Comparison of ENCODE assay signal across 18 cellular contexts in genomic region chr13:46663644-46664043, GRCh38.
DNase-seq lines count a peak whose midpoint lies in the region; ATAC-seq and TF ChIP-seq lines count a peak whose summit lies in the region.
"Had no signal": no experiment of that assay in that cellular context is flagged by ENCODE, and none has a peak within 500 bp of the region (broad histone marks: within the 10 kb centered on the region; RNA-seq: fewer than 3 reads in every experiment).

No MANE protein-coding gene starts in this region.

- no peaks in the 10 kb centered on the region for H3K27me3 Mint-ChIP-seq in neural progenitor cell (ENCODE audit: insufficient read depth, low read depth)
- no peaks in the 10 kb centered on the region for H3K27me3 Mint-ChIP-seq in activated CD4-positive, alpha-beta T cell treated with anti-CD3 and anti-CD28 coated beads for 36 hours

- no peaks in the 10 kb centered on the region for H3K9me3 Mint-ChIP-seq in neural progenitor cell
- H3K9me3 Mint-ChIP-seq in activated CD4-positive, alpha-beta T cell treated with anti-CD3 and anti-CD28 coated beads for 36 hours (ENCODE audit: low read depth) = no peaks in the 10 kb centered on the region
- H3K9me3 Mint-ChIP-seq: activated T-helper 1 cell treated with anti-CD3 and anti-CD28 coated beads, Interleukin-12 subunit alpha, Interleukin-12 subunit beta, Interleukin-2, Interleukin-4 antibody, amounts not matched to agents 30 ng/mL and 10 ng/mL and 1 ng/mL, durations not matched to agents 14 hours and 24 hours and 36 hours; T-helper 1 cell treated with Interleukin-12 subunit alpha and Interleukin-12 subunit beta and Interleukin-4 antibody, amounts not matched to agents 30 μg/mL and 1 μg/mL, for 36 hours had no signal

- no peak overlapping the region for H3K27ac Mint-ChIP-seq in neural progenitor cell
- H3K27ac Mint-ChIP-seq in activated CD4-positive, alpha-beta T cell treated with anti-CD3 and anti-CD28 coated beads for 36 hours = no peak overlapping the region
- H3K27ac Mint-ChIP-seq: T-helper 1 cell treated with Interleukin-12 subunit alpha and Interleukin-12 subunit beta and Interleukin-4 antibody, amounts not matched to agents 30 μg/mL and 1 μg/mL, for 36 hours had no signal

- H3K4me2 ChIP-seq in neural progenitor cell = peak overlapping the region; percentile 7

- no peak overlapping the region for H3K9ac ChIP-seq in neural progenitor cell

- no peaks in the 10 kb centered on the region for H3K36me3 Mint-ChIP-seq in neural progenitor cell
- peaks cover 3% of the 10 kb centered on the region for H3K36me3 Mint-ChIP-seq in activated CD4-positive, alpha-beta T cell treated with anti-CD3 and anti-CD28 coated beads for 36 hours (ENCODE audit: low read depth)

- peak overlapping the region; percentile 24 for H3K27ac ChIP-seq in epithelial cell of prostate
- H3K27ac ChIP-seq in neural progenitor cell = no peak overlapping the region
- H3K27ac ChIP-seq: coronary artery had no signal

- peaks cover 34% of the 10 kb centered on the region for H3K4me1 Mint-ChIP-seq in neural progenitor cell
- peaks cover 45% of the 10 kb centered on the region for H3K4me1 Mint-ChIP-seq in activated CD4-positive, alpha-beta T cell treated with anti-CD3 and anti-CD28 coated beads for 36 hours

- DNase-seq in EH (ENCODE audit: low read depth) (peak; percentile 29), NCI-H82 treated with DMSO at 0.1 percent for 48 hours (lab: John Stamatoyannopoulos, UW; ENCODE audit: unreplicated experiment) (peak; percentile 92), epithelial cell of prostate (ENCODE audit: low read depth, low spot score) (no peak), neural progenitor cell (ENCODE audit: low spot score) (no peak), NCI-H2029 (lab: John Stamatoyannopoulos, UW) (no peak), MG63 (no peak), activated gamma-delta T cell treated with Interleukin-2 at 50 U/mL for 16 hours (no peak)
- DNase-seq in activated CD4-positive, alpha-beta T cell treated with anti-CD3 and anti-CD28 coated beads for 36 hours = no peak
- DNase-seq: activated CD4-positive, alpha-beta T cell treated with anti-CD3 and anti-CD28 coated beads, Interleukin-2, amount 50 U/mL, for 1 hour; amniotic stem cell; mucosa of descending colon; NCI-H510A; posterior cingulate gyrus; RPMI8226 had no signal

- intact Hi-C loops in activated CD4-positive, alpha-beta T cell treated with anti-CD3 and anti-CD28 coated beads for 36 hours (cut with DNase I, micrococcal nuclease) = no loop called here

- H3K4me3 ChIP-seq in neural progenitor cell = no peak overlapping the region
- no peak overlapping the region for H3K4me3 ChIP-seq in MG63
- H3K4me3 ChIP-seq: coronary artery, mucosa of descending colon, thoracic aorta had no signal

- no peak for TF ChIP-seq CTCF in neural progenitor cell (IDR thresholded peaks at IDR 0.05)

- ATAC-seq in activated CD4-positive, alpha-beta T cell treated with anti-CD3 and anti-CD28 coated beads for 36 hours = no peak
- ATAC-seq: mucosa of descending colon had no signal

- H2AFZ ChIP-seq in neural progenitor cell (replicated peaks) = no peak overlapping the region

- no peaks in the 10 kb centered on the region for H4K20me1 ChIP-seq in neural progenitor cell (ENCODE audit: low read depth)

- H3K27me3 ChIP-seq in neural progenitor cell (no peaks in the 10 kb centered on the region), MG63 (no peaks in the 10 kb centered on the region)

- POLR2A ChIA-PET in activated CD4-positive, alpha-beta T cell treated with anti-CD3 and anti-CD28 coated beads for 36 hours (lab: Charles Lee) = interaction anchor here (0.5 kb wide), 1 partner anchor 16 kb away, joined by 7 read pairs; no protein-coding TSS in a partner anchor

- H3K4me1 ChIP-seq in neural progenitor cell = peaks cover 37% of the 10 kb centered on the region

- H3K4me3 Mint-ChIP-seq in neural progenitor cell = no peak overlapping the region
- H3K4me3 Mint-ChIP-seq in activated CD4-positive, alpha-beta T cell treated with anti-CD3 and anti-CD28 coated beads for 36 hours = no peak overlapping the region
- H3K4me3 Mint-ChIP-seq: activated T-helper 1 cell treated with anti-CD3 and anti-CD28 coated beads, Interleukin-12 subunit alpha, Interleukin-12 subunit beta, Interleukin-2, Interleukin-4 antibody, amounts not matched to agents 30 ng/mL and 10 ng/mL and 1 ng/mL, durations not matched to agents 14 hours and 24 hours and 36 hours; T-helper 1 cell treated with Interleukin-12 subunit alpha and Interleukin-12 subunit beta and Interleukin-4 antibody, amounts not matched to agents 30 μg/mL and 1 μg/mL, for 36 hours had no signal

- H3K9me3 ChIP-seq in neural progenitor cell (ENCODE audit: low read depth) (no peaks in the 10 kb centered on the region), MG63 (no peaks in the 10 kb centered on the region)
- H3K9me3 ChIP-seq: mucosa of descending colon, thoracic aorta had no signal

- H3K36me3 ChIP-seq in neural progenitor cell = no peaks in the 10 kb centered on the region
- H3K36me3 ChIP-seq in MG63 = no peaks in the 10 kb centered on the region
- H3K36me3 ChIP-seq: thoracic aorta had no signal

- peaks cover 4% of the 10 kb centered on the region for H3F3A ChIP-seq in neural progenitor cell (ENCODE audit: low read depth)

- CTCF ChIA-PET in activated CD4-positive, alpha-beta T cell treated with anti-CD3 and anti-CD28 coated beads for 36 hours (lab: Charles Lee) = interaction anchor here (0.7 to 1.2 kb wide), 2 partner anchors 19 to 29 kb away, joined by 3 read pairs; no protein-coding TSS in a partner anchor

- H3K79me2 ChIP-seq in neural progenitor cell (ENCODE audit: low read depth) = no peaks in the 10 kb centered on the region

Comparison
In these comparisons a context has a peak if more than half of its experiments do, and no peak if none do; other contexts are left out.
1. DNase-seq: peak in EH (single experiment) and NCI-H82 treated with DMSO at 0.1 percent for 48 hours (single experiment); none in epithelial cell of prostate (single experiment), neural progenitor cell (single experiment), activated CD4-positive, alpha-beta T cell treated with anti-CD3 and anti-CD28 coated beads for 36 hours (single experiment), NCI-H2029 (single experiment), MG63 (single experiment) and activated gamma-delta T cell treated with Interleukin-2 at 50 U/mL for 16 hours (single experiment).